1 cellular context compared by ENCODE assay signal in genomic region chr6:17602888-17603287, GRCh38.
TF ChIP-seq lines count a peak whose summit lies in the region.

No MANE protein-coding gene starts in this region.

TF ChIP-seq in HepG2, 621 proteins besides CTCF, POLR2A, EP300 and RAD21 (continued from another document and continues in another):
- TF ChIP-seq HBP1 (CRISPR knock-in tag; IDR thresholded peaks at IDR 0.05; ENCODE audit: low read depth) = no peak
- TF ChIP-seq ZNF75D (CRISPR knock-in tag; IDR thresholded peaks at IDR 0.05; ENCODE audit: borderline replicate concordance) = no peak
- no peak for TF ChIP-seq ZNF276 (CRISPR knock-in tag; IDR thresholded peaks at IDR 0.05; ENCODE audit: low read depth)
- no peak for TF ChIP-seq NFIB (CRISPR knock-in tag; IDR thresholded peaks at IDR 0.05; ENCODE audit: borderline replicate concordance)
- TF ChIP-seq FOXM1 (CRISPR knock-in tag; IDR thresholded peaks at IDR 0.05) = no peak
- TF ChIP-seq ZNF777 (CRISPR knock-in tag; IDR thresholded peaks at IDR 0.05) = no peak
- no peak for TF ChIP-seq ZNF619 (CRISPR knock-in tag; IDR thresholded peaks at IDR 0.05)
- no peak for TF ChIP-seq ZNF224 (CRISPR knock-in tag; IDR thresholded peaks at IDR 0.05)
- no peak for TF ChIP-seq NFE2L2 (IDR thresholded peaks at IDR 0.05; ENCODE audit: low read length)
- TF ChIP-seq MAFF (IDR thresholded peaks at IDR 0.05; ENCODE audit: low read depth, low read length) = no peak
- no peak for TF ChIP-seq ZZZ3 (CRISPR knock-in tag; IDR thresholded peaks at IDR 0.05; ENCODE audit: borderline replicate concordance)
- no peak for TF ChIP-seq ZNF652 (CRISPR knock-in tag; IDR thresholded peaks at IDR 0.05; ENCODE audit: borderline replicate concordance, low read depth)
- no peak for TF ChIP-seq NFATC3 (CRISPR knock-in tag; IDR thresholded peaks at IDR 0.05)
- TF ChIP-seq ZNF660 (CRISPR knock-in tag; IDR thresholded peaks at IDR 0.05; ENCODE audit: borderline replicate concordance, low read depth) = no peak
- TF ChIP-seq THAP11 (CRISPR knock-in tag; IDR thresholded peaks at IDR 0.05) = no peak
- no peak for TF ChIP-seq PATZ1 (CRISPR knock-in tag; IDR thresholded peaks at IDR 0.05)
- TF ChIP-seq SNRNP70 (IDR thresholded peaks at IDR 0.05; ENCODE audit: low read depth, low read length) = no peak
- peak; percentile 20; the same call in 1 of the 2 replicates for TF ChIP-seq ZNF12 (CRISPR knock-in tag; IDR thresholded peaks at IDR 0.05)
- no peak for TF ChIP-seq KDM1A (CRISPR knock-in tag; IDR thresholded peaks at IDR 0.05)
- TF ChIP-seq HNRNPLL (IDR thresholded peaks at IDR 0.05; ENCODE audit: low read depth, low read length, poor library complexity, severe bottlenecking) = no peak
- TF ChIP-seq MLLT10 (CRISPR knock-in tag; IDR thresholded peaks at IDR 0.05) = no peak
- no peak for TF ChIP-seq NKX3-1 (CRISPR knock-in tag; IDR thresholded peaks at IDR 0.05)
- TF ChIP-seq SUZ12 (IDR thresholded peaks at IDR 0.05; ENCODE audit: low read depth, low read length) = no peak
- TF ChIP-seq ARID3A (IDR thresholded peaks at IDR 0.05; ENCODE audit: low read depth, low read length) = peak; percentile 92
- no peak for TF ChIP-seq TRIM22 (IDR thresholded peaks at IDR 0.05)
- no peak for TF ChIP-seq SNAPC5 (CRISPR knock-in tag; IDR thresholded peaks at IDR 0.05; ENCODE audit: borderline replicate concordance)
- TF ChIP-seq MXD1 (CRISPR knock-in tag; IDR thresholded peaks at IDR 0.05) = no peak
- no peak for TF ChIP-seq ZNF142 (CRISPR knock-in tag; IDR thresholded peaks at IDR 0.05)
- TF ChIP-seq GATAD2A (CRISPR knock-in tag; IDR thresholded peaks at IDR 0.05) = peak; percentile 49; the same call in 1 of the 2 replicates
- no peak for TF ChIP-seq FOXC1 (CRISPR knock-in tag; IDR thresholded peaks at IDR 0.05; ENCODE audit: borderline replicate concordance)
- TF ChIP-seq GTF2F1 (IDR thresholded peaks at IDR 0.05; ENCODE audit: low read length) = no peak
- TF ChIP-seq ZNF775 (CRISPR knock-in tag; IDR thresholded peaks at IDR 0.05; ENCODE audit: borderline replicate concordance) = no peak
- no peak for TF ChIP-seq CC2D1A (CRISPR knock-in tag; IDR thresholded peaks at IDR 0.05)
- no peak for TF ChIP-seq ZNF33B (CRISPR knock-in tag; IDR thresholded peaks at IDR 0.05)
- no peak for TF ChIP-seq CREB1 (IDR thresholded peaks at IDR 0.05)
- TF ChIP-seq CREB1 (CRISPR knock-in tag; IDR thresholded peaks at IDR 0.05) = 0 out of 2 replicates have a peak, but pooled peaks have one; percentile 29
- TF ChIP-seq ZSCAN9 (CRISPR knock-in tag; IDR thresholded peaks at IDR 0.05; ENCODE audit: borderline replicate concordance) = no peak
- TF ChIP-seq SALL1 (CRISPR knock-in tag; IDR thresholded peaks at IDR 0.05) = no peak
- TF ChIP-seq ZNF792 (CRISPR knock-in tag; IDR thresholded peaks at IDR 0.05) = no peak
- no peak for TF ChIP-seq SYNCRIP (IDR thresholded peaks at IDR 0.05; ENCODE audit: insufficient read depth, low read depth, low read length)
- no peak for TF ChIP-seq ZIK1 (CRISPR knock-in tag; IDR thresholded peaks at IDR 0.05; ENCODE audit: borderline replicate concordance, low read depth)
- TF ChIP-seq ZNF629 (CRISPR knock-in tag; conservative IDR thresholded peaks at IDR 0.05) = no peak
- TF ChIP-seq SMARCE1 (IDR thresholded peaks at IDR 0.05; ENCODE audit: borderline replicate concordance) = no peak
- no peak for TF ChIP-seq ZBTB4 (CRISPR knock-in tag; IDR thresholded peaks at IDR 0.05; ENCODE audit: borderline replicate concordance)
- TF ChIP-seq HNF4G (IDR thresholded peaks at IDR 0.05; ENCODE audit: borderline replicate concordance, low read depth, low read length) = no peak
- TF ChIP-seq HNF4G (CRISPR knock-in tag; IDR thresholded peaks at IDR 0.05; ENCODE audit: borderline replicate concordance, low read depth) = no peak
- TF ChIP-seq ZNF510 (CRISPR knock-in tag; IDR thresholded peaks at IDR 0.05; ENCODE audit: low read depth) = no peak
